1 cellular context compared by ENCODE assay signal in the genomic region with DNA sequence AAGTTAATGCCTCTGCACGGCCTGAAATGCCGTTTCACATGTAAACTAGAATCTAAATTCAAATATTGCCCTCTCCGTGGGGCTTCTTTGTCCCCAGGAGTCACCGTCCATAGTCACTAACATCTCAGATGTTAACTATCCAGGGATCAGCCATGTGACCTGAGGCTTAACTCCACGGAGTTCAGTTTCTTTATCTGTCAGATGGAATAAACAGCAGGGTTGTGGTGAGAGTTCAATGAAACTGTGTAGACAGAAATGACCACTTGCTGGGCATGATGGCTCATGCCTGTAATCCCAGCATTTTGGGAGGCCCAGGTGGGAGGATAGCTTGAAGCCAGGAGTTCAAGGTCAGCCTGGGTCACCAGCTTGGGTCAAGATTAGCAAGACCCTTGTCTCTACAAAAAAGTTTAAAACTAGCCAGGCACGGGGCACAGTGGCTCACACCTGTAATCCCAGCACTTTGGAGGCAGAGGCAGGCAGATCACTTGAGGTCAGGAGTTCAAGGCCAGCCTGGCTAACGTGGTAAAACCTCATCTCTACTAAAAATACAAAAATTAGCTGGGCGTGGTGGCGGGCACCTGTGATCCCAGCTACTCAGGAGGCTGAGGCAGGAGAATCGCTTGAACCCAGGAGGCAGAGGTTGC. TPM values are rescaled to one million over a fixed set of nuclear protein-coding genes. Genes with fewer than 3 reads are reported as not detected.
"Had no signal": no experiment of that assay in that cellular context is flagged by ENCODE, and none has a peak within 500 bp of the region (broad histone marks: within the 10 kb centered on the region; RNA-seq: fewer than 3 reads in every experiment).

No MANE protein-coding gene starts in this region.

RNA-seq across cellular contexts. Expression of gene CABLES1, which starts 12.6 kb away (rescaled TPM):
- polyA plus RNA-seq: naive thymus-derived CD4-positive, alpha-beta T cell had no signal
